ENCODE assay signal across 17 cellular contexts in genomic region chr9:96513622-96514021, GRCh38.
DNase-seq lines count a peak whose midpoint lies in the region; ATAC-seq and TF ChIP-seq lines count a peak whose summit lies in the region.
"Had no signal": no experiment of that assay in that cellular context is flagged by ENCODE, and none has a peak within 500 bp of the region (broad histone marks: within the 10 kb centered on the region; RNA-seq: fewer than 3 reads in every experiment).

No MANE protein-coding gene starts in this region.

- no peak overlapping the region for H3K4me3 ChIP-seq in brain microvascular endothelial cell (ENCODE audit: low read depth, low read length)
- no peak overlapping the region for H3K4me3 ChIP-seq in hepatocyte
- no peak overlapping the region for H3K4me3 ChIP-seq in stomach
- H3K4me3 ChIP-seq: SJSA1 had no signal

- no peaks in the 10 kb centered on the region for H3K27me3 ChIP-seq in brain microvascular endothelial cell (replicated peaks)
- H3K27me3 ChIP-seq in hepatocyte, result no peaks in the 10 kb centered on the region
- no peaks in the 10 kb centered on the region for H3K27me3 ChIP-seq in stomach
- no peaks in the 10 kb centered on the region for H3K27me3 ChIP-seq in CD4-positive, alpha-beta T cell (ENCODE audit: control insufficient read depth, insufficient read depth, low read length)
- H3K27me3 ChIP-seq: esophagus muscularis mucosa, SJSA1 had no signal

- H3K9me2 ChIP-seq in hepatocyte (replicated peaks; ENCODE audit: insufficient read depth), result no peaks in the 10 kb centered on the region

- peaks cover 33% of the 10 kb centered on the region for H3K36me3 Mint-ChIP-seq in CD4-positive, alpha-beta T cell (ENCODE audit: low read depth)
- H3K36me3 Mint-ChIP-seq: activated naive CD8-positive, alpha-beta T cell treated with anti-CD3 and anti-CD28 coated beads, Interleukin-2, amount 10 ng/mL, durations not matched to agents 7 days and 5 days had no signal

- no peak for TF ChIP-seq EP300 in stomach (IDR thresholded peaks at IDR 0.05)

- in situ Hi-C loops in brain microvascular endothelial cell (cut with HindIII; ENCODE audit: low pct_ligation_motif_present, low sequenced_read_pairs), result no loop called here

- no peak overlapping the region for H2AFZ ChIP-seq in hepatocyte

- H3K9me3 ChIP-seq in hepatocyte (ENCODE audit: low read depth) (no peaks in the 10 kb centered on the region), stomach (no peaks in the 10 kb centered on the region)
- H3K9me3 ChIP-seq in CD4-positive, alpha-beta T cell (ENCODE audit: control insufficient read depth, low read length), result no peaks in the 10 kb centered on the region
- H3K9me3 ChIP-seq: esophagus muscularis mucosa, SJSA1 had no signal

- H3K27ac ChIP-seq in brain microvascular endothelial cell (peak overlapping the region; percentile 46), hepatocyte (peak overlapping the region; percentile 23), stomach (peak overlapping the region in 3 of 5 donors; percentile 1 to 59 (median 55))
- H3K27ac ChIP-seq in CD4-positive, alpha-beta T cell (ENCODE audit: low read depth, low read length), result no peak overlapping the region
- H3K27ac ChIP-seq: SJSA1 had no signal

- H3K36me3 ChIP-seq in brain microvascular endothelial cell (replicated peaks) (no peaks in the 10 kb centered on the region), hepatocyte (replicated peaks; ENCODE audit: insufficient read depth, low read depth) (no peaks in the 10 kb centered on the region), stomach (peaks cover 4 to 66% (median 48%) of the 10 kb centered on the region in 4 donors)

- H3K9me3 Mint-ChIP-seq in CD4-positive, alpha-beta T cell, result no peaks in the 10 kb centered on the region
- H3K9me3 Mint-ChIP-seq: activated naive CD8-positive, alpha-beta T cell treated with anti-CD3 and anti-CD28 coated beads, Interleukin-2, amount 10 ng/mL, durations not matched to agents 7 days and 5 days; activated T-cell treated with anti-CD3 and anti-CD28 coated beads, Interleukin-2, amount 50 U/mL, for 4 hours; dendritic cell treated with granulocyte-macrophage colony-stimulating factor and Interleukin-4, amounts not matched to agents 40 ng/mL and 50 ng/mL, for 4 days; mesothelial cell of epicardium had no signal

- H3K27ac Mint-ChIP-seq in CD4-positive, alpha-beta T cell, result no peak overlapping the region
- H3K27ac Mint-ChIP-seq: activated naive CD8-positive, alpha-beta T cell treated with anti-CD3 and anti-CD28 coated beads, Interleukin-2, amount 10 ng/mL, durations not matched to agents 7 days and 5 days; dendritic cell treated with granulocyte-macrophage colony-stimulating factor and Interleukin-4, amounts not matched to agents 40 ng/mL and 50 ng/mL, for 4 days; mesothelial cell of epicardium had no signal

- POLR2A ChIA-PET in CD4-positive, alpha-beta T cell (lab: Charles Lee), result no interaction called here

- no peaks in the 10 kb centered on the region for H3K4me1 Mint-ChIP-seq in CD4-positive, alpha-beta T cell (ENCODE audit: low read depth)
- H3K4me1 Mint-ChIP-seq: mesothelial cell of epicardium had no signal

- intact Hi-C loops in stomach (cut with DNase I; ENCODE audit: low total_unique reads), result no loop called here
- intact Hi-C loops in CD4-positive, alpha-beta T cell (cut with DNase I, micrococcal nuclease), result no loop called here

- no peaks in the 10 kb centered on the region for H3K27me3 Mint-ChIP-seq in CD4-positive, alpha-beta T cell
- H3K27me3 Mint-ChIP-seq: activated naive CD8-positive, alpha-beta T cell treated with anti-CD3 and anti-CD28 coated beads, Interleukin-2, amount 10 ng/mL, durations not matched to agents 7 days and 5 days; dendritic cell treated with granulocyte-macrophage colony-stimulating factor and Interleukin-4, amounts not matched to agents 40 ng/mL and 50 ng/mL, for 4 days had no signal

- no peak for TF ChIP-seq CTCF in brain microvascular endothelial cell (IDR thresholded peaks at IDR 0.05; ENCODE audit: low read depth, low read length, missing control alignments)
- TF ChIP-seq CTCF in hepatocyte (IDR thresholded peaks at IDR 0.05; ENCODE audit: poor library complexity), result no peak
- no peak for TF ChIP-seq CTCF in stomach (IDR thresholded peaks at IDR 0.05)
- TF ChIP-seq CTCF in CD4-positive, alpha-beta T cell (IDR thresholded peaks at IDR 0.05), result no peak

- no peak for ATAC-seq in CD4-positive, alpha-beta T cell (ENCODE audit: poor library complexity)
- ATAC-seq: activated T-cell treated with anti-CD3 and anti-CD28 coated beads, Interleukin-2, amount 50 U/mL, for 4 hours had no signal

- CTCF ChIA-PET in CD4-positive, alpha-beta T cell (lab: Charles Lee), result no interaction called here

- no peak overlapping the region for H3K4me2 ChIP-seq in hepatocyte

- no peak overlapping the region for H3K4me3 Mint-ChIP-seq in CD4-positive, alpha-beta T cell
- H3K4me3 Mint-ChIP-seq: activated naive CD8-positive, alpha-beta T cell treated with anti-CD3 and anti-CD28 coated beads, Interleukin-2, amount 10 ng/mL, durations not matched to agents 7 days and 5 days; activated T-cell treated with anti-CD3 and anti-CD28 coated beads, Interleukin-2, amount 50 U/mL, for 4 hours; dendritic cell treated with granulocyte-macrophage colony-stimulating factor and Interleukin-4, amounts not matched to agents 40 ng/mL and 50 ng/mL, for 4 days; mesothelial cell of epicardium had no signal

- H3K4me1 ChIP-seq in hepatocyte (ENCODE audit: insufficient read depth) (no peaks in the 10 kb centered on the region), stomach (peaks cover 0 to 23% (median 0%) of the 10 kb centered on the region in 4 donors)

- WGBS in hepatocyte (ENCODE audit: low lambda C conversion rate, missing lambda C conversion rate), result 97% methylated on average over 5 of the region's 5 CpGs
- WGBS in stomach, 5 donors, result 92 to 96% (median 95%) methylated on average over 5 of the region's 5 CpGs

- H4K20me1 ChIP-seq in hepatocyte (ENCODE audit: insufficient read depth, poor library complexity, severe bottlenecking), result no peaks in the 10 kb centered on the region

- no peaks in the 10 kb centered on the region for H3K79me2 ChIP-seq in hepatocyte

- no peak for TF ChIP-seq POLR2A in stomach (IDR thresholded peaks at IDR 0.05)

- DNase-seq in AG20443 (ENCODE audit: low spot score) (peak; percentile 63), brain microvascular endothelial cell (peak; percentile 60), hepatocyte (ENCODE audit: low spot score) (no peak), stomach (no peak), T-helper 9 cell (no peak), NCI-H2196 treated with DMSO at 0.1 percent for 48 hours (lab: John Stamatoyannopoulos, UW; ENCODE audit: unreplicated experiment) (no peak)
- DNase-seq in CD4-positive, alpha-beta T cell, result no peak
- DNase-seq in stimulated activated naive CD4-positive, alpha-beta T cell (lab: John Stamatoyannopoulos, UW), result no peak
- DNase-seq: activated CD4-positive, alpha-beta T cell treated with anti-CD3 and anti-CD28 coated beads, Interleukin-2, amount 50 U/mL, for 48 hours; activated naive CD8-positive, alpha-beta T cell treated with anti-CD3 and anti-CD28 coated beads, Interleukin-2, amount 10 ng/mL, durations not matched to agents 7 days and 5 days; activated T-cell treated with anti-CD3 and anti-CD28 coated beads, Interleukin-2, amount 50 U/mL, for 4 hours; NCI-H146; NCI-H510A had no signal

Comparison
In these comparisons a context has a peak if more than half of its experiments do, and no peak if none do; other contexts are left out.
1. DNase-seq: peak in AG20443 (single experiment) and brain microvascular endothelial cell (single experiment); none in hepatocyte (single experiment), stomach (single experiment), CD4-positive, alpha-beta T cell (0 of 10), T-helper 9 cell (single experiment), NCI-H2196 treated with DMSO at 0.1 percent for 48 hours (single experiment) and stimulated activated naive CD4-positive, alpha-beta T cell (0 of 6).